ENCODE assay signal across 1 cellular context in the genomic region with DNA sequence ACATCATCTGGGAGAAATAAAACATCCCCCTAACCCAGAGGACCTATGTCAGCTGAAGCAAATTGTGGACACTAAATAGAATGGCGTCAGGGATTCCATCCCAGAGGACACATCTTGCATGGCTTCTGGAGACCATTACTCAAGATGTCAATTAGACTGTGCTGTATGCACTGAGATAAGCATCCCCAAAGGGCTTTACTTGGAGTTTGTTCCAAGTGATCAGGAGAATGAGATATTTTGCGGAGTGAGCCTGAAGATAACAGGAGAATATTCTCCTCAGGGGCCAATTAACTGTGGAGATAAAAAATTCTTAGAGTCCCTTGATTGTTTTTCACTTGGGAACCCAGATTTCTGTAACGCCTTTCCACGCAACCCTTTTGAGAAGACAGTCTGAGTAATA.
TF ChIP-seq lines count a peak whose summit lies in the region.

No MANE protein-coding gene starts in this region.

TF ChIP-seq in K562, 482 proteins besides CTCF, POLR2A, EP300 and RAD21 (continued from another document and continues in another):
- TF ChIP-seq, protein P1, sequence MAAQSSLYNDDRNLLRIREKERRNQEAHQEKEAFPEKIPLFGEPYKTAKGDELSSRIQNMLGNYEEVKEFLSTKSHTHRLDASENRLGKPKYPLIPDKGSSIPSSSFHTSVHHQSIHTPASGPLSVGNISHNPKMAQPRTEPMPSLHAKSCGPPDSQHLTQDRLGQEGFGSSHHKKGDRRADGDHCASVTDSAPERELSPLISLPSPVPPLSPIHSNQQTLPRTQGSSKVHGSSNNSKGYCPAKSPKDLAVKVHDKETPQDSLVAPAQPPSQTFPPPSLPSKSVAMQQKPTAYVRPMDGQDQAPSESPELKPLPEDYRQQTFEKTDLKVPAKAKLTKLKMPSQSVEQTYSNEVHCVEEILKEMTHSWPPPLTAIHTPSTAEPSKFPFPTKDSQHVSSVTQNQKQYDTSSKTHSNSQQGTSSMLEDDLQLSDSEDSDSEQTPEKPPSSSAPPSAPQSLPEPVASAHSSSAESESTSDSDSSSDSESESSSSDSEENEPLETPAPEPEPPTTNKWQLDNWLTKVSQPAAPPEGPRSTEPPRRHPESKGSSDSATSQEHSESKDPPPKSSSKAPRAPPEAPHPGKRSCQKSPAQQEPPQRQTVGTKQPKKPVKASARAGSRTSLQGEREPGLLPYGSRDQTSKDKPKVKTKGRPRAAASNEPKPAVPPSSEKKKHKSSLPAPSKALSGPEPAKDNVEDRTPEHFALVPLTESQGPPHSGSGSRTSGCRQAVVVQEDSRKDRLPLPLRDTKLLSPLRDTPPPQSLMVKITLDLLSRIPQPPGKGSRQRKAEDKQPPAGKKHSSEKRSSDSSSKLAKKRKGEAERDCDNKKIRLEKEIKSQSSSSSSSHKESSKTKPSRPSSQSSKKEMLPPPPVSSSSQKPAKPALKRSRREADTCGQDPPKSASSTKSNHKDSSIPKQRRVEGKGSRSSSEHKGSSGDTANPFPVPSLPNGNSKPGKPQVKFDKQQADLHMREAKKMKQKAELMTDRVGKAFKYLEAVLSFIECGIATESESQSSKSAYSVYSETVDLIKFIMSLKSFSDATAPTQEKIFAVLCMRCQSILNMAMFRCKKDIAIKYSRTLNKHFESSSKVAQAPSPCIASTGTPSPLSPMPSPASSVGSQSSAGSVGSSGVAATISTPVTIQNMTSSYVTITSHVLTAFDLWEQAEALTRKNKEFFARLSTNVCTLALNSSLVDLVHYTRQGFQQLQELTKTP (IDR thresholded peaks at IDR 0.05; ENCODE audit: low read depth in 1 of 2, partially characterized antibody in 2 of 2) = no peak
- TF ChIP-seq, protein P2, sequence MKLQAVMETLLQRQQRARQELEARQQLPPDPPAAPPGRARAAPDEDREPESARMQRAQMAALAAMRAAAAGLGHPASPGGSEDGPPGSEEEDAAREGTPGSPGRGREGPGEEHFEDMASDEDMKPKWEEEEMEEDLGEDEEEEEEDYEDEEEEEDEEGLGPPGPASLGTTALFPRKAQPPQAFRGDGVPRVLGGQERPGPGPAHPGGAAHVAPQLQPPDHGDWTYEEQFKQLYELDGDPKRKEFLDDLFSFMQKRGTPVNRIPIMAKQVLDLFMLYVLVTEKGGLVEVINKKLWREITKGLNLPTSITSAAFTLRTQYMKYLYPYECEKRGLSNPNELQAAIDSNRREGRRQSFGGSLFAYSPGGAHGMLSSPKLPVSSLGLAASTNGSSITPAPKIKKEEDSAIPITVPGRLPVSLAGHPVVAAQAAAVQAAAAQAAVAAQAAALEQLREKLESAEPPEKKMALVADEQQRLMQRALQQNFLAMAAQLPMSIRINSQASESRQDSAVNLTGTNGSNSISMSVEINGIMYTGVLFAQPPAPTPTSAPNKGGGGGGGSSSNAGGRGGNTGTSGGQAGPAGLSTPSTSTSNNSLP (IDR thresholded peaks at IDR 0.05; ENCODE audit: borderline replicate concordance, low read depth, low read length) = no peak
- TF ChIP-seq FOSL1 (tag; conservative IDR thresholded peaks at IDR 0.05) = no peak
- TF ChIP-seq ADNP (tag; IDR thresholded peaks at IDR 0.05) = no peak
- no peak for TF ChIP-seq ZNF146 (CRISPR knock-in tag; IDR thresholded peaks at IDR 0.05; ENCODE audit: unreplicated experiment)
- no peak for TF ChIP-seq KDM2B (CRISPR knock-in tag; IDR thresholded peaks at IDR 0.05)
- no peak for TF ChIP-seq HNRNPH1 (optimal IDR thresholded peaks at IDR 0.05; ENCODE audit: low read depth, low read length)
- TF ChIP-seq U2AF2 (optimal IDR thresholded peaks at IDR 0.05; ENCODE audit: low read depth, low read length) = no peak
- no peak for TF ChIP-seq ZNF57 (CRISPR knock-in tag; IDR thresholded peaks at IDR 0.05)
- no peak for TF ChIP-seq CBX8 (IDR thresholded peaks at IDR 0.05; ENCODE audit: borderline replicate concordance, extremely low read depth, low read depth, low read length, poor library complexity, severe bottlenecking)
- no peak for TF ChIP-seq POLR2H (tag; IDR thresholded peaks at IDR 0.05; ENCODE audit: low read depth)
- no peak for TF ChIP-seq PHB2 (IDR thresholded peaks at IDR 0.05; ENCODE audit: low read depth)
- TF ChIP-seq XRCC3 (IDR thresholded peaks at IDR 0.05) = no peak
- TF ChIP-seq, protein P3, sequence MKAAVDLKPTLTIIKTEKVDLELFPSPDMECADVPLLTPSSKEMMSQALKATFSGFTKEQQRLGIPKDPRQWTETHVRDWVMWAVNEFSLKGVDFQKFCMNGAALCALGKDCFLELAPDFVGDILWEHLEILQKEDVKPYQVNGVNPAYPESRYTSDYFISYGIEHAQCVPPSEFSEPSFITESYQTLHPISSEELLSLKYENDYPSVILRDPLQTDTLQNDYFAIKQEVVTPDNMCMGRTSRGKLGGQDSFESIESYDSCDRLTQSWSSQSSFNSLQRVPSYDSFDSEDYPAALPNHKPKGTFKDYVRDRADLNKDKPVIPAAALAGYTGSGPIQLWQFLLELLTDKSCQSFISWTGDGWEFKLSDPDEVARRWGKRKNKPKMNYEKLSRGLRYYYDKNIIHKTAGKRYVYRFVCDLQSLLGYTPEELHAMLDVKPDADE (conservative IDR thresholded peaks at IDR 0.05; ENCODE audit: control insufficient read depth, low read depth, low read length) = no peak
- no peak for TF ChIP-seq ZNF586 (CRISPR knock-in tag; conservative IDR thresholded peaks at IDR 0.05)
- no peak for TF ChIP-seq FOXK1 (CRISPR knock-in tag; IDR thresholded peaks at IDR 0.05; ENCODE audit: borderline replicate concordance)
- TF ChIP-seq, protein P4, sequence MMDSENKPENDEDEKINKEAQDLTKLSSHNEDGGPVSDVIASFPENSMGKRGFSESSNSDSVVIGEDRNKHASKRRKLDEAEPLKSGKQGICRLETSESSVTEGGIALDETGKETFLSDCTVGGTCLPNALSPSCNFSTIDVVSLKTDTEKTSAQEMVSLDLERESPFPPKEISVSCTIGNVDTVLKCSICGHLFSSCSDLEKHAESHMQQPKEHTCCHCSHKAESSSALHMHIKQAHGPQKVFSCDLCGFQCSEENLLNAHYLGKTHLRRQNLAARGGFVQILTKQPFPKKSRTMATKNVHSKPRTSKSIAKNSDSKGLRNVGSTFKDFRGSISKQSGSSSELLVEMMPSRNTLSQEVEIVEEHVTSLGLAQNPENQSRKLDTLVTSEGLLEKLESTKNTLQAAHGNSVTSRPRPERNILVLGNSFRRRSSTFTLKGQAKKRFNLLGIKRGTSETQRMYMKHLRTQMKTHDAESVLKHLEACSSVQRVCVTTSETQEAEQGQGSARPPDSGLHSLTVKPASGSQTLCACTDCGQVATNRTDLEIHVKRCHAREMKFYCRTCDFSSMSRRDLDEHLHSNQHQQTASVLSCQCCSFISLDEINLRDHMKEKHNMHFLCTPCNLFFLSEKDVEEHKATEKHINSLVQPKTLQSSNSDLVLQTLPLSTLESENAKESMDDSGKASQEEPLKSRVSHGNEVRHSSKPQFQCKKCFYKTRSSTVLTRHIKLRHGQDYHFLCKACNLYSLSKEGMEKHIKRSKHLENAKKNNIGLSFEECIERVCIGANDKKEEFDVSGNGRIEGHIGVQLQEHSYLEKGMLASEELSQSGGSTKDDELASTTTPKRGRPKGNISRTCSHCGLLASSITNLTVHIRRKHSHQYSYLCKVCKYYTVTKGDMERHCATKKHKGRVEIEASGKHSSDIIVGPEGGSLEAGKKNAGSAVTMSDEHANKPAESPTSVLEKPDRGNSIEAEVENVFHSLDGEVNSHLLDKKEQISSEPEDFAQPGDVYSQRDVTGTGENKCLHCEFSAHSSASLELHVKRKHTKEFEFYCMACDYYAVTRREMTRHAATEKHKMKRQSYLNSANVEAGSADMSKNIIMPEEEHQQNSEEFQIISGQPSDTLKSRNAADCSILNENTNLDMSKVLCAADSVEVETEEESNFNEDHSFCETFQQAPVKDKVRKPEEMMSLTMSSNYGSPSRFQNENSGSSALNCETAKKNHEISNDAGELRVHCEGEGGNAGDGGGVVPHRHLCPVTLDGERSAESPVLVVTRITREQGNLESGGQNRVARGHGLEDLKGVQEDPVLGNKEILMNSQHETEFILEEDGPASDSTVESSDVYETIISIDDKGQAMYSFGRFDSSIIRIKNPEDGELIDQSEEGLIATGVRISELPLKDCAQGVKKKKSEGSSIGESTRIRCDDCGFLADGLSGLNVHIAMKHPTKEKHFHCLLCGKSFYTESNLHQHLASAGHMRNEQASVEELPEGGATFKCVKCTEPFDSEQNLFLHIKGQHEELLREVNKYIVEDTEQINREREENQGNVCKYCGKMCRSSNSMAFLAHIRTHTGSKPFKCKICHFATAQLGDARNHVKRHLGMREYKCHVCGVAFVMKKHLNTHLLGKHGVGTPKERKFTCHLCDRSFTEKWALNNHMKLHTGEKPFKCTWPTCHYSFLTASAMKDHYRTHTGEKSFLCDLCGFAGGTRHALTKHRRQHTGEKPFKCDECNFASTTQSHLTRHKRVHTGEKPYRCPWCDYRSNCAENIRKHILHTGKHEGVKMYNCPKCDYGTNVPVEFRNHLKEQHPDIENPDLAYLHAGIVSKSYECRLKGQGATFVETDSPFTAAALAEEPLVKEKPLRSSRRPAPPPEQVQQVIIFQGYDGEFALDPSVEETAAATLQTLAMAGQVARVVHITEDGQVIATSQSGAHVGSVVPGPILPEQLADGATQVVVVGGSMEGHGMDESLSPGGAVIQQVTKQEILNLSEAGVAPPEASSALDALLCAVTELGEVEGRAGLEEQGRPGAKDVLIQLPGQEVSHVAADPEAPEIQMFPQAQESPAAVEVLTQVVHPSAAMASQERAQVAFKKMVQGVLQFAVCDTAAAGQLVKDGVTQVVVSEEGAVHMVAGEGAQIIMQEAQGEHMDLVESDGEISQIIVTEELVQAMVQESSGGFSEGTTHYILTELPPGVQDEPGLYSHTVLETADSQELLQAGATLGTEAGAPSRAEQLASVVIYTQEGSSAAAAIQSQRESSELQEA (IDR thresholded peaks at IDR 0.05; ENCODE audit: low read depth) = no peak
- TF ChIP-seq, protein P5, sequence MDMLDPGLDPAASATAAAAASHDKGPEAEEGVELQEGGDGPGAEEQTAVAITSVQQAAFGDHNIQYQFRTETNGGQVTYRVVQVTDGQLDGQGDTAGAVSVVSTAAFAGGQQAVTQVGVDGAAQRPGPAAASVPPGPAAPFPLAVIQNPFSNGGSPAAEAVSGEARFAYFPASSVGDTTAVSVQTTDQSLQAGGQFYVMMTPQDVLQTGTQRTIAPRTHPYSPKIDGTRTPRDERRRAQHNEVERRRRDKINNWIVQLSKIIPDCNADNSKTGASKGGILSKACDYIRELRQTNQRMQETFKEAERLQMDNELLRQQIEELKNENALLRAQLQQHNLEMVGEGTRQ (CRISPR knock-in tag; IDR thresholded peaks at IDR 0.05) = no peak
- TF ChIP-seq, protein P6, sequence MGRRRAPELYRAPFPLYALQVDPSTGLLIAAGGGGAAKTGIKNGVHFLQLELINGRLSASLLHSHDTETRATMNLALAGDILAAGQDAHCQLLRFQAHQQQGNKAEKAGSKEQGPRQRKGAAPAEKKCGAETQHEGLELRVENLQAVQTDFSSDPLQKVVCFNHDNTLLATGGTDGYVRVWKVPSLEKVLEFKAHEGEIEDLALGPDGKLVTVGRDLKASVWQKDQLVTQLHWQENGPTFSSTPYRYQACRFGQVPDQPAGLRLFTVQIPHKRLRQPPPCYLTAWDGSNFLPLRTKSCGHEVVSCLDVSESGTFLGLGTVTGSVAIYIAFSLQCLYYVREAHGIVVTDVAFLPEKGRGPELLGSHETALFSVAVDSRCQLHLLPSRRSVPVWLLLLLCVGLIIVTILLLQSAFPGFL (CRISPR knock-in tag; IDR thresholded peaks at IDR 0.05) = no peak
- TF ChIP-seq RBM15 (IDR thresholded peaks at IDR 0.05; ENCODE audit: insufficient read depth, low read length) = no peak
- TF ChIP-seq, protein P7, sequence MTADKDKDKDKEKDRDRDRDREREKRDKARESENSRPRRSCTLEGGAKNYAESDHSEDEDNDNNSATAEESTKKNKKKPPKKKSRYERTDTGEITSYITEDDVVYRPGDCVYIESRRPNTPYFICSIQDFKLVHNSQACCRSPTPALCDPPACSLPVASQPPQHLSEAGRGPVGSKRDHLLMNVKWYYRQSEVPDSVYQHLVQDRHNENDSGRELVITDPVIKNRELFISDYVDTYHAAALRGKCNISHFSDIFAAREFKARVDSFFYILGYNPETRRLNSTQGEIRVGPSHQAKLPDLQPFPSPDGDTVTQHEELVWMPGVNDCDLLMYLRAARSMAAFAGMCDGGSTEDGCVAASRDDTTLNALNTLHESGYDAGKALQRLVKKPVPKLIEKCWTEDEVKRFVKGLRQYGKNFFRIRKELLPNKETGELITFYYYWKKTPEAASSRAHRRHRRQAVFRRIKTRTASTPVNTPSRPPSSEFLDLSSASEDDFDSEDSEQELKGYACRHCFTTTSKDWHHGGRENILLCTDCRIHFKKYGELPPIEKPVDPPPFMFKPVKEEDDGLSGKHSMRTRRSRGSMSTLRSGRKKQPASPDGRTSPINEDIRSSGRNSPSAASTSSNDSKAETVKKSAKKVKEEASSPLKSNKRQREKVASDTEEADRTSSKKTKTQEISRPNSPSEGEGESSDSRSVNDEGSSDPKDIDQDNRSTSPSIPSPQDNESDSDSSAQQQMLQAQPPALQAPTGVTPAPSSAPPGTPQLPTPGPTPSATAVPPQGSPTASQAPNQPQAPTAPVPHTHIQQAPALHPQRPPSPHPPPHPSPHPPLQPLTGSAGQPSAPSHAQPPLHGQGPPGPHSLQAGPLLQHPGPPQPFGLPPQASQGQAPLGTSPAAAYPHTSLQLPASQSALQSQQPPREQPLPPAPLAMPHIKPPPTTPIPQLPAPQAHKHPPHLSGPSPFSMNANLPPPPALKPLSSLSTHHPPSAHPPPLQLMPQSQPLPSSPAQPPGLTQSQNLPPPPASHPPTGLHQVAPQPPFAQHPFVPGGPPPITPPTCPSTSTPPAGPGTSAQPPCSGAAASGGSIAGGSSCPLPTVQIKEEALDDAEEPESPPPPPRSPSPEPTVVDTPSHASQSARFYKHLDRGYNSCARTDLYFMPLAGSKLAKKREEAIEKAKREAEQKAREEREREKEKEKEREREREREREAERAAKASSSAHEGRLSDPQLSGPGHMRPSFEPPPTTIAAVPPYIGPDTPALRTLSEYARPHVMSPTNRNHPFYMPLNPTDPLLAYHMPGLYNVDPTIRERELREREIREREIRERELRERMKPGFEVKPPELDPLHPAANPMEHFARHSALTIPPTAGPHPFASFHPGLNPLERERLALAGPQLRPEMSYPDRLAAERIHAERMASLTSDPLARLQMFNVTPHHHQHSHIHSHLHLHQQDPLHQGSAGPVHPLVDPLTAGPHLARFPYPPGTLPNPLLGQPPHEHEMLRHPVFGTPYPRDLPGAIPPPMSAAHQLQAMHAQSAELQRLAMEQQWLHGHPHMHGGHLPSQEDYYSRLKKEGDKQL (CRISPR knock-in tag; IDR thresholded peaks at IDR 0.05; ENCODE audit: borderline replicate concordance) = no peak
- TF ChIP-seq, protein P8, sequence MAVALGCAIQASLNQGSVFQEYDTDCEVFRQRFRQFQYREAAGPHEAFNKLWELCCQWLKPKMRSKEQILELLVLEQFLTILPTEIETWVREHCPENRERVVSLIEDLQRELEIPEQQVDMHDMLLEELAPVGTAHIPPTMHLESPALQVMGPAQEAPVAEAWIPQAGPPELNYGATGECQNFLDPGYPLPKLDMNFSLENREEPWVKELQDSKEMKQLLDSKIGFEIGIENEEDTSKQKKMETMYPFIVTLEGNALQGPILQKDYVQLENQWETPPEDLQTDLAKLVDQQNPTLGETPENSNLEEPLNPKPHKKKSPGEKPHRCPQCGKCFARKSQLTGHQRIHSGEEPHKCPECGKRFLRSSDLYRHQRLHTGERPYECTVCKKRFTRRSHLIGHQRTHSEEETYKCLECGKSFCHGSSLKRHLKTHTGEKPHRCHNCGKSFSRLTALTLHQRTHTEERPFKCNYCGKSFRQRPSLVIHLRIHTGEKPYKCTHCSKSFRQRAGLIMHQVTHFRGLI (CRISPR knock-in tag; IDR thresholded peaks at IDR 0.05) = no peak
- TF ChIP-seq, protein P9, sequence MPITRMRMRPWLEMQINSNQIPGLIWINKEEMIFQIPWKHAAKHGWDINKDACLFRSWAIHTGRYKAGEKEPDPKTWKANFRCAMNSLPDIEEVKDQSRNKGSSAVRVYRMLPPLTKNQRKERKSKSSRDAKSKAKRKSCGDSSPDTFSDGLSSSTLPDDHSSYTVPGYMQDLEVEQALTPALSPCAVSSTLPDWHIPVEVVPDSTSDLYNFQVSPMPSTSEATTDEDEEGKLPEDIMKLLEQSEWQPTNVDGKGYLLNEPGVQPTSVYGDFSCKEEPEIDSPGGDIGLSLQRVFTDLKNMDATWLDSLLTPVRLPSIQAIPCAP (CRISPR knock-in tag; IDR thresholded peaks at IDR 0.05; ENCODE audit: borderline replicate concordance) = no peak
- TF ChIP-seq NCOR1 (IDR thresholded peaks at IDR 0.05) = peak; percentile 65
- no peak for TF ChIP-seq SIRT6 (IDR thresholded peaks at IDR 0.05; ENCODE audit: low read depth, low read length)
